8 cellular contexts compared by ENCODE assay signal in genomic region chr10:25080880-25081581, GRCh38.
DNase-seq lines count a peak whose midpoint lies in the region; ATAC-seq and FAIRE-seq lines count a peak whose summit lies in the region.

No MANE protein-coding gene starts in this region.

- ATAC-seq in GM21390 (IDR thresholded peaks at IDR 0.05; ENCODE audit: unreplicated experiment) = peak; percentile 86

- peak; percentile 83 for FAIRE-seq in HTR-8/SVneo (lab: Jason Lieb, UNC)

- DNase-seq in D341Med (ENCODE audit: low spot score) (peak; percentile 80), HTR-8/SVneo (ENCODE audit: insufficient read length, low spot score) (peak; percentile 86), NOMO-1 (lab: John Stamatoyannopoulos, UW; ENCODE audit: unreplicated experiment in 2 of 2) (peak; percentile 39 to 51), epidermal melanocyte (ENCODE audit: insufficient read length, low spot score) (peak; percentile 84), myocyte (ENCODE audit: low read depth) (peak; percentile 91)
- DNase-seq in activated CD8-positive, alpha-beta memory T cell treated with anti-CD3 and anti-CD28 coated beads for 48 hours (ENCODE audit: low read depth in 2 of 3, low spot score in 2 of 3) = peak in 2 of 3 experiments; percentile 21 to 36
- DNase-seq in stimulated activated CD8-positive, alpha-beta memory T cell treated with anti-CD3 and anti-CD28 coated beads, Interleukin-7, amount 100 ng/mL, for 48 hours (ENCODE audit: extremely low read depth in 1 of 2, low read depth in 1 of 2) = peak; percentile 8 to 35

Comparison
In these comparisons a context has a peak if more than half of its experiments do, and no peak if none do; other contexts are left out.
1. Peak in every context shown above with its lines: DNase-seq and ATAC-seq.
2. DNase-seq: peak in every context shown above with its lines; median percentile 91 in myocyte; 86 in HTR-8/SVneo; 84 in epidermal melanocyte; 80 in D341Med; 45 in NOMO-1; 28 in activated CD8-positive, alpha-beta memory T cell treated with anti-CD3 and anti-CD28 coated beads for 48 hours; 22 in stimulated activated CD8-positive, alpha-beta memory T cell treated with anti-CD3 and anti-CD28 coated beads, Interleukin-7, amount 100 ng/mL, for 48 hours.